35 cellular contexts compared by ENCODE assay signal in the genomic region with DNA sequence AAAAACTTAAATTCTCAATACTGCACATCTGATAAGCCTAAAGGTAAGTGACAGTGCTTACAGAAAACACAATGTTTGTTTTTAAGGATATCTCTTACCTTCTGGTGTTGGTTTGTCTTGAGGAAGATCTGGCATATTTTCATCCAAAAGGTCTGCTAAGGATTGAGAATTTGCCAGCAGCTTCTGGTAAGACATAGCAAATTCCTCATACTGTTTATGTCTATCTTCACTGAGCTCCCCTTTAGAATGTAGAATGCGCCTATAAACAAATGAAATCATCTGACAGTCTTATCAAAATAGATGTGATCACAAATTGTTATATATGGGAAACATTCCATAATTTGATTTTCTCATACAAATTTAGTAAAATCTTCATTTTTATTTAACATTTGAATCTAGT.
"Had no signal": no experiment of that assay in that cellular context is flagged by ENCODE, and none has a peak within 500 bp of the region (broad histone marks: within the 10 kb centered on the region; RNA-seq: fewer than 3 reads in every experiment).

No MANE protein-coding gene starts in this region.

- H3K4me1 Mint-ChIP-seq: brain, endodermal cell had no signal

- H3K4me1 ChIP-seq: adrenal gland, breast epithelium had no signal

- ATAC-seq: activated CD4-positive, alpha-beta T cell treated with anti-CD3 and anti-CD28 coated beads for 36 hours; activated CD8-positive, alpha-beta memory T cell treated with anti-CD3 and anti-CD28 coated beads, Interleukin-2, amount 10 ng/mL, durations not matched to agents 7 days and 5 days; activated CD8-positive, alpha-beta T cell treated with anti-CD3 and anti-CD28 coated beads, Interleukin-2, amount 10 ng/mL, durations not matched to agents 7 days and 5 days; activated naive CD8-positive, alpha-beta T cell treated with anti-CD3 and anti-CD28 coated beads, Interleukin-2, amount 50 U/mL, for 24 hours; gastroesophageal sphincter; heart right ventricle had no signal

- H3K27me3 ChIP-seq: adrenal gland, ascending aorta, breast epithelium, cardiac muscle cell, dorsolateral prefrontal cortex, esophagus muscularis mucosa, gastroesophageal sphincter, heart right ventricle had no signal

- H3K27me3 Mint-ChIP-seq: activated CD4-positive, alpha-beta memory T cell treated with anti-CD3 and anti-CD28 coated beads for 36 hours; activated CD4-positive, alpha-beta T cell treated with anti-CD3 and anti-CD28 coated beads for 36 hours; activated CD4-positive, alpha-beta T cell treated with anti-CD3 and anti-CD28 coated beads, Interleukin-2, amount 10 ng/mL, durations not matched to agents 24 days and 14 days; activated CD8-positive, alpha-beta memory T cell treated with anti-CD3 and anti-CD28 coated beads, Interleukin-2, amount 10 ng/mL, durations not matched to agents 7 days and 5 days; activated naive CD4-positive, alpha-beta T cell treated with anti-CD3 and anti-CD28 coated beads, Interleukin-2, amount 50 U/mL, for 24 hours; activated naive CD8-positive, alpha-beta T cell treated with anti-CD3 and anti-CD28 coated beads for 36 hours; activated naive CD8-positive, alpha-beta T cell treated with anti-CD3 and anti-CD28 coated beads, Interleukin-2, amount 50 U/mL, for 24 hours; dendritic cell treated with granulocyte-macrophage colony-stimulating factor and Interleukin-4, amounts not matched to agents 40 ng/mL and 50 ng/mL, for 4 days had no signal

- H3K27ac ChIP-seq: adrenal gland, ascending aorta, breast epithelium, cardiac muscle cell, coronary artery, dorsolateral prefrontal cortex, esophagus muscularis mucosa, gastroesophageal sphincter, heart right ventricle had no signal

- H3K9me3 ChIP-seq: adrenal gland had no signal

- DNase-seq: activated CD4-positive, alpha-beta memory T cell treated with anti-CD3 and anti-CD28 coated beads for 36 hours; activated CD4-positive, alpha-beta T cell treated with anti-CD3 and anti-CD28 coated beads for 36 hours; activated CD4-positive, alpha-beta T cell treated with anti-CD3 and anti-CD28 coated beads, Interleukin-2, amount 10 ng/mL, durations not matched to agents 24 days and 14 days; activated CD4-positive, CD25-positive, alpha-beta regulatory T cell; activated CD4-positive, CD25-positive, alpha-beta regulatory T cell treated with anti-CD3 and anti-CD28 coated beads, Interleukin-2, amount 50 U/mL, for 72 hours; activated CD8-positive, alpha-beta memory T cell treated with anti-CD3 and anti-CD28 coated beads, Interleukin-2, amount 10 ng/mL, durations not matched to agents 7 days and 5 days; activated CD8-positive, alpha-beta memory T cell treated with anti-CD3 and anti-CD28 coated beads, Interleukin-2, amount 50 U/mL, for 4 hours; activated CD8-positive, alpha-beta T cell treated with anti-CD3 and anti-CD28 coated beads, Interleukin-2, amount 10 ng/mL, durations not matched to agents 7 days and 5 days; activated effector memory CD4-positive, alpha-beta T cell treated with anti-CD3 and anti-CD28 coated beads, Interleukin-2, amount 50 U/mL, for 16 hours; activated naive CD4-positive, alpha-beta T cell treated with anti-CD3 and anti-CD28 coated beads for 36 hours; activated naive CD8-positive, alpha-beta T cell treated with anti-CD3 and anti-CD28 coated beads for 36 hours; activated naive CD8-positive, alpha-beta T cell treated with anti-CD3 and anti-CD28 coated beads, Interleukin-2, amount 50 U/mL, for 24 hours; activated T-cell treated with anti-CD3 and anti-CD28 coated beads, Interleukin-2, amount 50 U/mL, for 1 hour; activated T-cell treated with anti-CD3 and anti-CD28 coated beads, Interleukin-2, amount 50 U/mL, for 48 hours; central memory CD4-positive, alpha-beta T cell; cerebellar nuclear complex; dorsolateral prefrontal cortex; effector memory CD4-positive, alpha-beta T cell; endodermal cell; erythroblast; foreskin melanocyte; heart right ventricle; T-helper 2 cell had no signal

- H3K27ac Mint-ChIP-seq: activated CD4-positive, alpha-beta memory T cell treated with anti-CD3 and anti-CD28 coated beads for 36 hours; activated CD4-positive, alpha-beta T cell treated with anti-CD3 and anti-CD28 coated beads for 36 hours; activated CD4-positive, alpha-beta T cell treated with anti-CD3 and anti-CD28 coated beads, Interleukin-2, amount 10 ng/mL, durations not matched to agents 24 days and 14 days; activated CD8-positive, alpha-beta memory T cell treated with anti-CD3 and anti-CD28 coated beads, Interleukin-2, amount 10 ng/mL, durations not matched to agents 7 days and 5 days; activated CD8-positive, alpha-beta T cell treated with anti-CD3 and anti-CD28 coated beads, Interleukin-2, amount 10 ng/mL, durations not matched to agents 7 days and 5 days; activated naive CD4-positive, alpha-beta T cell treated with anti-CD3 and anti-CD28 coated beads for 36 hours; activated naive CD4-positive, alpha-beta T cell treated with anti-CD3 and anti-CD28 coated beads, Interleukin-2, amount 50 U/mL, for 24 hours; activated naive CD8-positive, alpha-beta T cell treated with anti-CD3 and anti-CD28 coated beads for 36 hours; activated naive CD8-positive, alpha-beta T cell treated with anti-CD3 and anti-CD28 coated beads, Interleukin-2, amount 50 U/mL, for 24 hours; activated T-helper 1 cell treated with anti-CD3 and anti-CD28 coated beads, Interleukin-12 subunit alpha, Interleukin-12 subunit beta, Interleukin-2, Interleukin-4 antibody, amounts not matched to agents 30 ng/mL and 10 ng/mL and 1 ng/mL, durations not matched to agents 14 hours and 24 hours and 36 hours; activated T-helper 2 cell treated with anti-CD3 and anti-CD28 coated beads, Interferon-gamma antibody, Interleukin-2, Interleukin-4, amounts not matched to agents 10 μg/mL and 5 μg/mL and 100 μg/mL, durations not matched to agents 14 hours and 24 hours and 36 hours; brain; dendritic cell treated with granulocyte-macrophage colony-stimulating factor and Interleukin-4, amounts not matched to agents 40 ng/mL and 50 ng/mL, for 4 days; endodermal cell had no signal

- H3K9me3 Mint-ChIP-seq: activated naive CD4-positive, alpha-beta T cell treated with anti-CD3 and anti-CD28 coated beads, Interleukin-2, amount 50 U/mL, for 24 hours had no signal

- H3K4me3 ChIP-seq: adrenal gland, ascending aorta, breast epithelium, cardiac muscle cell, coronary artery, dorsolateral prefrontal cortex, esophagus muscularis mucosa, gastroesophageal sphincter, heart right ventricle had no signal

- H3K36me3 ChIP-seq: adrenal gland, breast epithelium had no signal

- H3K4me3 Mint-ChIP-seq: activated CD4-positive, alpha-beta memory T cell treated with anti-CD3 and anti-CD28 coated beads for 36 hours; activated CD4-positive, alpha-beta T cell treated with anti-CD3 and anti-CD28 coated beads for 36 hours; activated CD4-positive, alpha-beta T cell treated with anti-CD3 and anti-CD28 coated beads, Interleukin-2, amount 10 ng/mL, durations not matched to agents 24 days and 14 days; activated CD8-positive, alpha-beta memory T cell treated with anti-CD3 and anti-CD28 coated beads, Interleukin-2, amount 10 ng/mL, durations not matched to agents 7 days and 5 days; activated CD8-positive, alpha-beta T cell treated with anti-CD3 and anti-CD28 coated beads, Interleukin-2, amount 10 ng/mL, durations not matched to agents 7 days and 5 days; activated naive CD4-positive, alpha-beta T cell treated with anti-CD3 and anti-CD28 coated beads for 36 hours; activated naive CD4-positive, alpha-beta T cell treated with anti-CD3 and anti-CD28 coated beads, Interleukin-2, amount 50 U/mL, for 24 hours; activated naive CD8-positive, alpha-beta T cell treated with anti-CD3 and anti-CD28 coated beads for 36 hours; activated naive CD8-positive, alpha-beta T cell treated with anti-CD3 and anti-CD28 coated beads, Interleukin-2, amount 50 U/mL, for 24 hours; activated T-helper 1 cell treated with anti-CD3 and anti-CD28 coated beads, Interleukin-12 subunit alpha, Interleukin-12 subunit beta, Interleukin-2, Interleukin-4 antibody, amounts not matched to agents 30 ng/mL and 10 ng/mL and 1 ng/mL, durations not matched to agents 14 hours and 24 hours and 36 hours; brain; dendritic cell treated with granulocyte-macrophage colony-stimulating factor and Interleukin-4, amounts not matched to agents 40 ng/mL and 50 ng/mL, for 4 days; endodermal cell had no signal
